2 cellular contexts compared by ENCODE assay signal in the genomic region with DNA sequence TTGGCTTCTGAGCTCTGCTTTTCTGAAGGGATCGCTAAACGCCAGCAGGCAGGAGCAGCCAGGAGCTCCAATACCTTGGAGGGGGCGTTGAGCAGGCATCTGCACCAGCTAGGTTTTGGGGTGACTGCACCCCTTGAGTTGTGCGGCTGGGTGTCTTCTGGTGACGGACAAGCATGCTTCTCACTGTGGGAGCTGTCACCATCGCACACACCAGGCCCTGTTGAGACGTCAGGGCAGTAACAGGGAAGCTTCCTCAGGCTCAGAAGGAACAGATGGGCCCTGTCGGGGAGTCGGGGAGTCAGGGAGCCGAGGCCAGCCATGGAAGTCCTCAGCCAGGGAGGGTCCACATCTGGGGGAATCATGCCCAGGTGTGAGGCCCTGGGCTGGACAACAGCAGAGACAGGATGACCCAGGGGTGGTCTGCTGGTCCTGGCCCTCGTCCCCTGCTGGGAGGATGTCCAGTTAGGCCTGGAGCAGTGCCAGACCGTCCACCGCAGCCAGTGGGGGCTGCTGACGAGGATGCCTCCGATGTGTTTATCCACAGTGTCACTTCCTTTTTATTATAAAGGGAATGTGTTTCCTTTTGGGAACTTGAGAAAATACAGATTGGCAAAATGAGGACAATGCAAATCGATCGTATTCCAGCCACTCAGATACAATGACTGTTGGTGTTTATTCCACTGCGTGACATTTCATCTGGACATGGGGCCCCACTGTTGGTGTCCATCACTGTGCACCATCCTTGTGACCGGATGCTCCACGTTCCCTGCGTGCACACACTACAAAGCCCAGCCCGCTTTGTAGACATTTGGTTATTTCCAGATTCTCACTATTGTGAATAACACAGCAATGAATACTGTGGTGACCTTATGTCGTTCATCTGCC.
TF ChIP-seq lines count a peak whose summit lies in the region.

No MANE protein-coding gene starts in this region.

TF ChIP-seq in IMR-90, 13 proteins besides CTCF, POLR2A, EP300 and RAD21:
- no peak for TF ChIP-seq RFX5 (IDR thresholded peaks at IDR 0.05; ENCODE audit: low read depth, low read length)
- no peak for TF ChIP-seq MXI1 (IDR thresholded peaks at IDR 0.05; ENCODE audit: borderline replicate concordance, low read depth, low read length)
- TF ChIP-seq FOS (IDR thresholded peaks at IDR 0.05; ENCODE audit: low read depth, low read length), result no peak
- no peak for TF ChIP-seq BHLHE40 (IDR thresholded peaks at IDR 0.05; ENCODE audit: low read depth, low read length)
- TF ChIP-seq, protein P1, sequence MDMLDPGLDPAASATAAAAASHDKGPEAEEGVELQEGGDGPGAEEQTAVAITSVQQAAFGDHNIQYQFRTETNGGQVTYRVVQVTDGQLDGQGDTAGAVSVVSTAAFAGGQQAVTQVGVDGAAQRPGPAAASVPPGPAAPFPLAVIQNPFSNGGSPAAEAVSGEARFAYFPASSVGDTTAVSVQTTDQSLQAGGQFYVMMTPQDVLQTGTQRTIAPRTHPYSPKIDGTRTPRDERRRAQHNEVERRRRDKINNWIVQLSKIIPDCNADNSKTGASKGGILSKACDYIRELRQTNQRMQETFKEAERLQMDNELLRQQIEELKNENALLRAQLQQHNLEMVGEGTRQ (IDR thresholded peaks at IDR 0.05; ENCODE audit: low read depth, low read length), result no peak
- no peak for TF ChIP-seq SMC3 (IDR thresholded peaks at IDR 0.05; ENCODE audit: low read depth, low read length)
- TF ChIP-seq, protein P2, sequence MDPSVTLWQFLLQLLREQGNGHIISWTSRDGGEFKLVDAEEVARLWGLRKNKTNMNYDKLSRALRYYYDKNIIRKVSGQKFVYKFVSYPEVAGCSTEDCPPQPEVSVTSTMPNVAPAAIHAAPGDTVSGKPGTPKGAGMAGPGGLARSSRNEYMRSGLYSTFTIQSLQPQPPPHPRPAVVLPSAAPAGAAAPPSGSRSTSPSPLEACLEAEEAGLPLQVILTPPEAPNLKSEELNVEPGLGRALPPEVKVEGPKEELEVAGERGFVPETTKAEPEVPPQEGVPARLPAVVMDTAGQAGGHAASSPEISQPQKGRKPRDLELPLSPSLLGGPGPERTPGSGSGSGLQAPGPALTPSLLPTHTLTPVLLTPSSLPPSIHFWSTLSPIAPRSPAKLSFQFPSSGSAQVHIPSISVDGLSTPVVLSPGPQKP (IDR thresholded peaks at IDR 0.05; ENCODE audit: borderline replicate concordance, low read depth, low read length), result no peak
- no peak for TF ChIP-seq RCOR1 (IDR thresholded peaks at IDR 0.05; ENCODE audit: insufficient replicate concordance, low read length)
TF ChIP-seq in IMR-90: peak in this region for 0.

TF ChIP-seq in HepG2, 621 proteins besides CTCF, POLR2A, EP300 and RAD21:
- TF ChIP-seq, protein P3, sequence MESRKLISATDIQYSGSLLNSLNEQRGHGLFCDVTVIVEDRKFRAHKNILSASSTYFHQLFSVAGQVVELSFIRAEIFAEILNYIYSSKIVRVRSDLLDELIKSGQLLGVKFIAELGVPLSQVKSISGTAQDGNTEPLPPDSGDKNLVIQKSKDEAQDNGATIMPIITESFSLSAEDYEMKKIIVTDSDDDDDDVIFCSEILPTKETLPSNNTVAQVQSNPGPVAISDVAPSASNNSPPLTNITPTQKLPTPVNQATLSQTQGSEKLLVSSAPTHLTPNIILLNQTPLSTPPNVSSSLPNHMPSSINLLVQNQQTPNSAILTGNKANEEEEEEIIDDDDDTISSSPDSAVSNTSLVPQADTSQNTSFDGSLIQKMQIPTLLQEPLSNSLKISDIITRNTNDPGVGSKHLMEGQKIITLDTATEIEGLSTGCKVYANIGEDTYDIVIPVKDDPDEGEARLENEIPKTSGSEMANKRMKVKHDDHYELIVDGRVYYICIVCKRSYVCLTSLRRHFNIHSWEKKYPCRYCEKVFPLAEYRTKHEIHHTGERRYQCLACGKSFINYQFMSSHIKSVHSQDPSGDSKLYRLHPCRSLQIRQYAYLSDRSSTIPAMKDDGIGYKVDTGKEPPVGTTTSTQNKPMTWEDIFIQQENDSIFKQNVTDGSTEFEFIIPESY (CRISPR knock-in tag; IDR thresholded peaks at IDR 0.05), result 0 out of 2 replicates have a peak, but pooled peaks have one; percentile 19
- TF ChIP-seq ZSCAN22 (CRISPR knock-in tag; IDR thresholded peaks at IDR 0.05), result no peak
- TF ChIP-seq MXD4 (CRISPR knock-in tag; IDR thresholded peaks at IDR 0.05), result no peak
- TF ChIP-seq, protein P4, sequence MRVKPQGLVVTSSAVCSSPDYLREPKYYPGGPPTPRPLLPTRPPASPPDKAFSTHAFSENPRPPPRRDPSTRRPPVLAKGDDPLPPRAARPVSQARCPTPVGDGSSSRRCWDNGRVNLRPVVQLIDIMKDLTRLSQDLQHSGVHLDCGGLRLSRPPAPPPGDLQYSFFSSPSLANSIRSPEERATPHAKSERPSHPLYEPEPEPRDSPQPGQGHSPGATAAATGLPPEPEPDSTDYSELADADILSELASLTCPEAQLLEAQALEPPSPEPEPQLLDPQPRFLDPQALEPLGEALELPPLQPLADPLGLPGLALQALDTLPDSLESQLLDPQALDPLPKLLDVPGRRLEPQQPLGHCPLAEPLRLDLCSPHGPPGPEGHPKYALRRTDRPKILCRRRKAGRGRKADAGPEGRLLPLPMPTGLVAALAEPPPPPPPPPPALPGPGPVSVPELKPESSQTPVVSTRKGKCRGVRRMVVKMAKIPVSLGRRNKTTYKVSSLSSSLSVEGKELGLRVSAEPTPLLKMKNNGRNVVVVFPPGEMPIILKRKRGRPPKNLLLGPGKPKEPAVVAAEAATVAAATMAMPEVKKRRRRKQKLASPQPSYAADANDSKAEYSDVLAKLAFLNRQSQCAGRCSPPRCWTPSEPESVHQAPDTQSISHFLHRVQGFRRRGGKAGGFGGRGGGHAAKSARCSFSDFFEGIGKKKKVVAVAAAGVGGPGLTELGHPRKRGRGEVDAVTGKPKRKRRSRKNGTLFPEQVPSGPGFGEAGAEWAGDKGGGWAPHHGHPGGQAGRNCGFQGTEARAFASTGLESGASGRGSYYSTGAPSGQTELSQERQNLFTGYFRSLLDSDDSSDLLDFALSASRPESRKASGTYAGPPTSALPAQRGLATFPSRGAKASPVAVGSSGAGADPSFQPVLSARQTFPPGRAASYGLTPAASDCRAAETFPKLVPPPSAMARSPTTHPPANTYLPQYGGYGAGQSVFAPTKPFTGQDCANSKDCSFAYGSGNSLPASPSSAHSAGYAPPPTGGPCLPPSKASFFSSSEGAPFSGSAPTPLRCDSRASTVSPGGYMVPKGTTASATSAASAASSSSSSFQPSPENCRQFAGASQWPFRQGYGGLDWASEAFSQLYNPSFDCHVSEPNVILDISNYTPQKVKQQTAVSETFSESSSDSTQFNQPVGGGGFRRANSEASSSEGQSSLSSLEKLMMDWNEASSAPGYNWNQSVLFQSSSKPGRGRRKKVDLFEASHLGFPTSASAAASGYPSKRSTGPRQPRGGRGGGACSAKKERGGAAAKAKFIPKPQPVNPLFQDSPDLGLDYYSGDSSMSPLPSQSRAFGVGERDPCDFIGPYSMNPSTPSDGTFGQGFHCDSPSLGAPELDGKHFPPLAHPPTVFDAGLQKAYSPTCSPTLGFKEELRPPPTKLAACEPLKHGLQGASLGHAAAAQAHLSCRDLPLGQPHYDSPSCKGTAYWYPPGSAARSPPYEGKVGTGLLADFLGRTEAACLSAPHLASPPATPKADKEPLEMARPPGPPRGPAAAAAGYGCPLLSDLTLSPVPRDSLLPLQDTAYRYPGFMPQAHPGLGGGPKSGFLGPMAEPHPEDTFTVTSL (CRISPR knock-in tag; IDR thresholded peaks at IDR 0.05; ENCODE audit: borderline replicate concordance), result peak; percentile 16; the same call in 1 of the 2 replicates
- TF ChIP-seq HMG20A (CRISPR knock-in tag; IDR thresholded peaks at IDR 0.05; ENCODE audit: borderline replicate concordance), result no peak
- no peak for TF ChIP-seq MEIS2 (CRISPR knock-in tag; IDR thresholded peaks at IDR 0.05)
